Comparison of ENCODE assay signal across 22 cellular contexts in genomic region chr16:88417684-88418476, GRCh38. TPM values are rescaled to one million over a fixed set of nuclear protein-coding genes. Genes with fewer than 3 reads are reported as not detected.
DNase-seq lines count a peak whose midpoint lies in the region; ATAC-seq, FAIRE-seq and TF ChIP-seq lines count a peak whose summit lies in the region.
"Had no signal": no experiment of that assay in that cellular context is flagged by ENCODE, and none has a peak within 500 bp of the region (broad histone marks: within the 10 kb centered on the region; RNA-seq: fewer than 3 reads in every experiment).

No MANE protein-coding gene starts in this region.

- no peaks in the 10 kb centered on the region; the same call in 1 of the 2 replicates for H4K20me1 ChIP-seq in HepG2 (ENCODE audit: insufficient read depth, low read length)
- H4K20me1 ChIP-seq in K562 (replicated peaks; ENCODE audit: control insufficient read depth, insufficient read depth, low read length): peaks cover 14% of the 10 kb centered on the region

- in situ Hi-C loops in HepG2 (cut with HindIII; ENCODE audit: extremely low pct_ligation_motif_present, low pct_unique_long_range_greater_than_20kb) (no loop called here), K562 (cut with MboI) (no loop called here)

- H3K27ac ChIP-seq in HepG2 (ENCODE audit: extremely low read length, insufficient read depth, low read length): no peak overlapping the region
- no peak overlapping the region for H3K27ac ChIP-seq in right lobe of liver
- no peak overlapping the region for H3K27ac ChIP-seq in K562 (ENCODE audit: extremely low read depth, low read depth, low read length)
- H3K27ac ChIP-seq in small intestine (ENCODE audit: low read depth in 1 of 2, low read length in 1 of 2): no peak overlapping the region
- H3K27ac ChIP-seq: BLaER1 treated with 17β-estradiol and CSF1 and Interleukin-3, amounts not matched to agents 10 nM and 100 nM; C4-2B had no signal

- H3K4me3 ChIP-seq in HepG2 (replicated peaks in 1 of 3; ENCODE audit: insufficient read depth in 1 of 3, low read depth in 2 of 3, low read length in 3 of 3) (no peak overlapping the region), right lobe of liver (no peak overlapping the region), K562 (no peak overlapping the region), small intestine (ENCODE audit: low read depth in 1 of 2, low read length in 2 of 2) (no peak overlapping the region)
- H3K4me3 ChIP-seq: BLaER1 treated with 17β-estradiol and CSF1 and Interleukin-3, amounts not matched to agents 10 nM and 100 nM had no signal

- intact Hi-C loops in HepG2 (cut with micrococcal nuclease; ENCODE audit: unreplicated experiment) (no loop called here), right lobe of liver (cut with DNase I) (no loop called here), K562 (cut with micrococcal nuclease) (no loop called here)

- H3K36me3 ChIP-seq in HepG2 (replicated peaks in 1 of 2; ENCODE audit: control insufficient read depth in 1 of 2, insufficient read depth in 2 of 2, low read length in 2 of 2) (no peaks in the 10 kb centered on the region), right lobe of liver (no peaks in the 10 kb centered on the region), K562 (ENCODE audit: control insufficient read depth, insufficient read depth, low read length) (no peaks in the 10 kb centered on the region), small intestine (ENCODE audit: control insufficient read depth in 2 of 2, insufficient read depth in 2 of 2, low read length in 2 of 2) (no peaks in the 10 kb centered on the region)
- H3K36me3 ChIP-seq: BLaER1 treated with 17β-estradiol and CSF1 and Interleukin-3, amounts not matched to agents 10 nM and 100 nM had no signal

- no peak for DNase-seq in HepG2 (ENCODE audit: low spot score)
- no peak for DNase-seq in right lobe of liver
- DNase-seq in HTR-8/SVneo (ENCODE audit: insufficient read length, low spot score): no peak
- DNase-seq in K562 (ENCODE audit: extremely low read depth in 1 of 4, low spot score in 3 of 4): no peak
- no peak for DNase-seq in small intestine
- DNase-seq in SHP77 treated with DMSO at 0.1 percent for 48 hours (lab: John Stamatoyannopoulos, UW): no peak
- no peak for DNase-seq in activated naive CD4-positive, alpha-beta T cell (lab: John Stamatoyannopoulos, UW)
- DNase-seq: 8988T; AML-193; Caco-2; Calu3; CD4-positive, alpha-beta T cell; CD8-positive, alpha-beta T cell; DMS79 treated with DMSO at 0.1 percent for 48 hours; GF-D8 had no signal

- H3K79me2 ChIP-seq in HepG2 (ENCODE audit: insufficient read depth, low read length) (no peaks in the 10 kb centered on the region), K562 (ENCODE audit: control insufficient read depth, insufficient read depth, low read length) (no peaks in the 10 kb centered on the region)

- TF ChIP-seq EP300 in HepG2 (IDR thresholded peaks at IDR 0.05; ENCODE audit: low read depth in 2 of 2, low read length in 2 of 2) (no peak), HepG2 (CRISPR knock-in tag; IDR thresholded peaks at IDR 0.05; ENCODE audit: borderline replicate concordance) (no peak), K562 (IDR thresholded peaks at IDR 0.05; ENCODE audit: low read length) (no peak)

- H3K4me2 ChIP-seq in HepG2 (ENCODE audit: low read depth, low read length) (no peak overlapping the region), K562 (ENCODE audit: insufficient read depth, low read length) (no peak overlapping the region)
- H3K4me2 ChIP-seq: BLaER1 treated with 17β-estradiol and CSF1 and Interleukin-3, amounts not matched to agents 10 nM and 100 nM had no signal

- TF ChIP-seq RAD21 in HepG2 (CRISPR knock-in tag; IDR thresholded peaks at IDR 0.05) (no peak), K562 (CRISPR knock-in tag; conservative IDR thresholded peaks at IDR 0.05 in 1 of 2, IDR thresholded peaks at IDR 0.05 in 1 of 2) (no peak)

- CTCF ChIA-PET in HepG2 (lab: Yijun Ruan, JAX; ENCODE audit: low intra/inter-chr PET ratio, low total read pairs): no interaction called here
- CTCF ChIA-PET in K562 (lab: Yijun Ruan, JAX; ENCODE audit: low intra/inter-chr PET ratio): interaction anchor here (0.6 kb wide), 1 partner anchor 605 kb away, joined by 3 read pairs; no protein-coding TSS in a partner anchor

- no TSS peak for BruUV-seq in HepG2 (replicated peaks; lab: Mats Ljungman, UMichigan)
- BruUV-seq in K562 (replicated peaks; lab: Mats Ljungman, UMichigan): no TSS peak

- FAIRE-seq in HepG2 (lab: Jason Lieb, UNC) (no peak), HTR-8/SVneo (lab: Jason Lieb, UNC) (peak; percentile 74), K562 (lab: Jason Lieb, UNC) (no peak), small intestine (lab: Jason Lieb, UNC) (no peak)
- FAIRE-seq: A204.1, D721Med, G401.6, GM12891, GM19239 had no signal

- no peaks in the 10 kb centered on the region for H3K4me1 ChIP-seq in HepG2 (ENCODE audit: insufficient read depth, low read length)
- no peaks in the 10 kb centered on the region for H3K4me1 ChIP-seq in right lobe of liver
- peaks cover 3 to 51% of the 10 kb centered on the region in 2 experiments; a peak in 3 of 5 replicates for H3K4me1 ChIP-seq in K562 (replicated peaks in 1 of 2; ENCODE audit: control insufficient read depth in 2 of 2, insufficient read depth in 2 of 2, low read length in 2 of 2)
- H3K4me1 ChIP-seq in small intestine (ENCODE audit: control insufficient read depth in 2 of 2, insufficient read depth in 1 of 2, low read depth in 1 of 2, low read length in 1 of 2): no peaks in the 10 kb centered on the region
- H3K4me1 ChIP-seq: BLaER1 treated with 17β-estradiol and CSF1 and Interleukin-3, amounts not matched to agents 10 nM and 100 nM; Caco-2 had no signal

- POLR2A ChIA-PET in HepG2 (lab: Yijun Ruan, JAX): no interaction called here
- POLR2A ChIA-PET in K562 (lab: Yijun Ruan, JAX): interaction anchor here (0.6 to 0.7 kb wide), 3 partner anchors 9 to 37 kb away, joined by 3 to 4 read pairs (median 3); no protein-coding TSS in a partner anchor

- WGBS in HepG2 (ENCODE audit: low lambda C conversion rate): 25% methylated on average over 14 of the region's 17 CpGs
- WGBS in right lobe of liver (ENCODE audit: insufficient coverage, low coverage, low lambda C conversion rate, missing lambda C conversion rate): 80% methylated on average over 2 of the region's 17 CpGs
- 17% methylated on average over 16 of the region's 17 CpGs for WGBS in K562 (ENCODE audit: insufficient coverage, low coverage, missing lambda C conversion rate)
- WGBS in small intestine, 3 donors: 69 to 82% (median 71%) methylated on average over 17 of the region's 17 CpGs

- no peak for TF ChIP-seq CTCF in HepG2 (CRISPR knock-in tag; IDR thresholded peaks at IDR 0.05)
- TF ChIP-seq CTCF in right lobe of liver (IDR thresholded peaks at IDR 0.05): no peak
- no peak for TF ChIP-seq CTCF in K562 (IDR thresholded peaks at IDR 0.05 in 2 of 3, conservative IDR thresholded peaks at IDR 0.05 in 1 of 3; ENCODE audit: insufficient read depth in 2 of 3, low read depth in 1 of 3, low read length in 3 of 3)

- no peak overlapping the region for H3K9ac ChIP-seq in HepG2 (ENCODE audit: insufficient read depth, low read depth, low read length)
- H3K9ac ChIP-seq in K562 (ENCODE audit: insufficient read depth in 1 of 2, low read depth in 2 of 2, low read length in 2 of 2): no peak overlapping the region
- H3K9ac ChIP-seq: BLaER1 treated with 17β-estradiol and CSF1 and Interleukin-3, amounts not matched to agents 10 nM and 100 nM had no signal

- H3K9me3 ChIP-seq in HepG2 (ENCODE audit: low read length) (no peaks in the 10 kb centered on the region), right lobe of liver (no peaks in the 10 kb centered on the region), K562 (replicated peaks; ENCODE audit: control insufficient read depth, insufficient read depth, low read depth, low read length) (no peaks in the 10 kb centered on the region), small intestine (ENCODE audit: control insufficient read depth, low read depth) (peaks cover 2% of the 10 kb centered on the region)
- H3K9me3 ChIP-seq: BLaER1 treated with 17β-estradiol and CSF1 and Interleukin-3, amounts not matched to agents 10 nM and 100 nM; Caco-2 had no signal

- H3K27me3 ChIP-seq in HepG2 (ENCODE audit: control insufficient read depth in 1 of 2, insufficient read depth in 2 of 2, low read length in 2 of 2) (peaks cover 36 to 86% of the 10 kb centered on the region in 2 experiments), right lobe of liver (no peaks in the 10 kb centered on the region), K562 (ENCODE audit: control insufficient read depth in 2 of 2, insufficient read depth in 2 of 2, low read length in 2 of 2) (peaks cover 0 to 53% of the 10 kb centered on the region in 2 experiments; a peak in 2 of 5 replicates), small intestine (ENCODE audit: control insufficient read depth in 2 of 2, insufficient read depth in 2 of 2, low read length in 2 of 2) (no peaks in the 10 kb centered on the region)

- TF ChIP-seq POLR2A in HepG2 (IDR thresholded peaks at IDR 0.05; ENCODE audit: insufficient read depth in 1 of 2, low read depth in 2 of 2, low read length in 2 of 2): no peak
- TF ChIP-seq POLR2A in right lobe of liver (IDR thresholded peaks at IDR 0.05): no peak
- TF ChIP-seq POLR2A in K562 (conservative IDR thresholded peaks at IDR 0.05): no peak

- H3K9me1 ChIP-seq in K562 (ENCODE audit: control insufficient read depth, insufficient read depth, low read length): no peaks in the 10 kb centered on the region

- H2AFZ ChIP-seq in HepG2 (ENCODE audit: low read length): no peak overlapping the region
- no peak overlapping the region for H2AFZ ChIP-seq in K562 (ENCODE audit: low read depth, low read length)

- no peak for ATAC-seq in HepG2
- ATAC-seq in right lobe of liver: no peak
- no peak for ATAC-seq in K562
- ATAC-seq: CD8-positive, alpha-beta T cell had no signal

RNA-seq across cellular contexts. Expression of gene ZNF469, which starts 35.1 kb away (rescaled TPM):
- not detected in 2 replicates for total RNA-seq in HepG2 (2016; rRNA removed; fragmentation: Illumina TruSeq; extraction: Trizol)
- total RNA-seq in HepG2 (2016; cell fraction: cytosol; rRNA removed; fragmentation: Illumina TruSeq; extraction: Trizol; ENCODE audit: low read depth): not detected in 2 replicates
- total RNA-seq in HepG2 (2016; cell fraction: insoluble cytoplasmic fraction; rRNA removed; fragmentation: Illumina TruSeq; extraction: Trizol): not detected in 2 replicates
- not detected in 2 replicates for total RNA-seq in HepG2 (2016; cell fraction: membrane; rRNA removed; fragmentation: Illumina TruSeq; extraction: Trizol)
- total RNA-seq in HepG2 (2016; cell fraction: nucleus; rRNA removed; fragmentation: Illumina TruSeq; extraction: Trizol): not detected in 2 replicates
- not detected in 2 replicates for polyA plus RNA-seq in HepG2 (2011; rRNA removed)
- polyA plus RNA-seq in HepG2 (2011; cell fraction: cytosol; rRNA removed): not detected in 2 replicates
- polyA plus RNA-seq in HepG2 (2011; cell fraction: nucleus; rRNA removed): 0.02 TPM in 1 of 2 replicates, not detected in the other
- polyA plus RNA-seq in HepG2 (2012): not detected in 2 replicates
- not detected in 2 replicates for polyA plus RNA-seq in HepG2 (2016; cell fraction: cytosol; fragmentation: Illumina TruSeq; extraction: Trizol; ENCODE audit: low read depth)
- polyA plus RNA-seq in HepG2 (2016; cell fraction: insoluble cytoplasmic fraction; fragmentation: Illumina TruSeq; extraction: Trizol; ENCODE audit: low read depth): not detected in 2 replicates
- polyA plus RNA-seq in HepG2 (2016; cell fraction: membrane; fragmentation: Illumina TruSeq; extraction: Trizol; ENCODE audit: low read depth): not detected in 2 replicates
- polyA plus RNA-seq in HepG2 (2016; cell fraction: nucleus; fragmentation: Illumina TruSeq; extraction: Trizol; ENCODE audit: insufficient read depth, low read depth): not detected in 2 replicates
- polyA minus RNA-seq in HepG2 (2011; rRNA and poly(A)+ RNA removed; ENCODE audit: low replicate concordance): not detected in 2 replicates
- not detected in 2 replicates for polyA minus RNA-seq in HepG2 (2011; cell fraction: cytosol; rRNA and poly(A)+ RNA removed)
- not detected in 2 replicates for polyA minus RNA-seq in HepG2 (2011; cell fraction: nucleus; rRNA and poly(A)+ RNA removed)
- total RNA-seq in right lobe of liver: 1 to 10 TPM in 2 of 6 experiments, under 1 TPM in 4; 0.22 to 1.3 (median 0.37) TPM
- total RNA-seq in K562 (2011; cell fraction: chromatin; rRNA removed; ENCODE audit: low replicate concordance): 0.04 and 0.09 TPM in 2 replicates
- total RNA-seq in K562 (2011; cell fraction: nucleolus; rRNA removed): 0.13 and 0.17 TPM in 2 replicates
- under 0.01 and 0.08 TPM in 2 replicates for total RNA-seq in K562 (2011; cell fraction: nucleoplasm; rRNA removed)
- under 0.01 TPM in 1 of 2 replicates, not detected in the other for total RNA-seq in K562 (2014; rRNA removed)
- not detected in 2 replicates for total RNA-seq in K562 (2014; rRNA removed; fragmentation: Illumina TruSeq; extraction: Trizol)
- total RNA-seq in K562 (2015; rRNA removed; fragmentation: Illumina TruSeq; extraction: Trizol): not detected in 2 replicates
- 0.02 and 0.04 TPM in 2 replicates for total RNA-seq in K562 (2021)
- not detected in 2 replicates for polyA plus RNA-seq in K562 (2011; rRNA removed)
- under 0.01 and 0.01 TPM in 2 replicates for polyA plus RNA-seq in K562 (2011; cell fraction: cytosol; rRNA removed)
- polyA plus RNA-seq in K562 (2011; cell fraction: nucleus; rRNA removed): 0.01 and 0.03 TPM in 2 replicates
- 0.01 TPM in 2 replicates for polyA plus RNA-seq in K562 (2012)
- polyA plus RNA-seq in K562 (2014; fragmentation: Illumina TruSeq; extraction: Trizol): 0.01 TPM in 1 of 2 replicates, not detected in the other
- not detected for polyA plus RNA-seq in K562 (2014; fragmentation: Nextera tagmentation; extraction: Ambion mirVana)
- polyA plus RNA-seq in K562 (2014; rRNA removed): 0.01 TPM in 1 of 2 replicates, not detected in the other
- polyA minus RNA-seq in K562 (2011; rRNA and poly(A)+ RNA removed): under 0.01 and 0.04 TPM in 2 replicates
- polyA minus RNA-seq in K562 (2011; cell fraction: cytosol; rRNA and poly(A)+ RNA removed): 0.09 and 0.10 TPM in 2 replicates
- polyA minus RNA-seq in K562 (2011; cell fraction: nucleus; rRNA and poly(A)+ RNA removed): under 0.01 and 0.11 TPM in 2 replicates
- under 1 TPM in 2 of 3 donors, not detected in 1; under 0.01 to 0.30 TPM for polyA plus RNA-seq in small intestine

RNA-seq across cellular contexts. Expression of gene ZFPM1, which starts 35.2 kb away (rescaled TPM):
- 3.4 and 3.8 TPM in 2 replicates for total RNA-seq in HepG2 (2016; rRNA removed; fragmentation: Illumina TruSeq; extraction: Trizol)
- 0.81 and 2.1 TPM in 2 replicates for total RNA-seq in HepG2 (2016; cell fraction: cytosol; rRNA removed; fragmentation: Illumina TruSeq; extraction: Trizol; ENCODE audit: low read depth)
- total RNA-seq in HepG2 (2016; cell fraction: insoluble cytoplasmic fraction; rRNA removed; fragmentation: Illumina TruSeq; extraction: Trizol): 3.4 and 3.9 TPM in 2 replicates
- total RNA-seq in HepG2 (2016; cell fraction: membrane; rRNA removed; fragmentation: Illumina TruSeq; extraction: Trizol): 3.4 and 4.3 TPM in 2 replicates
- 3.4 and 6.6 TPM in 2 replicates for total RNA-seq in HepG2 (2016; cell fraction: nucleus; rRNA removed; fragmentation: Illumina TruSeq; extraction: Trizol)
- polyA plus RNA-seq in HepG2 (2011; rRNA removed): 1.3 and 1.7 TPM in 2 replicates
- polyA plus RNA-seq in HepG2 (2011; cell fraction: cytosol; rRNA removed): 0.79 and 1.3 TPM in 2 replicates
- polyA plus RNA-seq in HepG2 (2011; cell fraction: nucleus; rRNA removed): 7.1 and 7.6 TPM in 2 replicates
- polyA plus RNA-seq in HepG2 (2012): 7.2 and 7.6 TPM in 2 replicates
- polyA plus RNA-seq in HepG2 (2016; cell fraction: cytosol; fragmentation: Illumina TruSeq; extraction: Trizol; ENCODE audit: low read depth): 1.2 TPM in 2 replicates
- 3.7 and 8.7 TPM in 2 replicates for polyA plus RNA-seq in HepG2 (2016; cell fraction: insoluble cytoplasmic fraction; fragmentation: Illumina TruSeq; extraction: Trizol; ENCODE audit: low read depth)
- 2.7 and 4.8 TPM in 2 replicates for polyA plus RNA-seq in HepG2 (2016; cell fraction: membrane; fragmentation: Illumina TruSeq; extraction: Trizol; ENCODE audit: low read depth)
- 14.0 and 14.3 TPM in 2 replicates for polyA plus RNA-seq in HepG2 (2016; cell fraction: nucleus; fragmentation: Illumina TruSeq; extraction: Trizol; ENCODE audit: insufficient read depth, low read depth)
- polyA minus RNA-seq in HepG2 (2011; rRNA and poly(A)+ RNA removed; ENCODE audit: low replicate concordance): 0.98 and 4.2 TPM in 2 replicates
- 2.7 and 6.6 TPM in 2 replicates for polyA minus RNA-seq in HepG2 (2011; cell fraction: cytosol; rRNA and poly(A)+ RNA removed)
- 5.0 and 7.5 TPM in 2 replicates for polyA minus RNA-seq in HepG2 (2011; cell fraction: nucleus; rRNA and poly(A)+ RNA removed)
- 10 to 100 TPM in 2 of 6 experiments, 1 to 10 TPM in 4; 3.8 to 15.5 (median 8.3) TPM for total RNA-seq in right lobe of liver
- 14.4 and 38.8 TPM in 2 replicates for total RNA-seq in K562 (2011; cell fraction: chromatin; rRNA removed; ENCODE audit: low replicate concordance)
- 25.3 and 27.9 TPM in 2 replicates for total RNA-seq in K562 (2011; cell fraction: nucleolus; rRNA removed)
- total RNA-seq in K562 (2011; cell fraction: nucleoplasm; rRNA removed): 16.8 and 18.9 TPM in 2 replicates
- 4.5 and 8.7 TPM in 2 replicates for total RNA-seq in K562 (2014; rRNA removed)
- 0.26 and 0.47 TPM in 2 replicates for total RNA-seq in K562 (2014; rRNA removed; fragmentation: Illumina TruSeq; extraction: Trizol)
- 3.2 and 4.5 TPM in 2 replicates for total RNA-seq in K562 (2015; rRNA removed; fragmentation: Illumina TruSeq; extraction: Trizol)
- 32.7 and 35.9 TPM in 2 replicates for total RNA-seq in K562 (2021)
- 0.88 and 1.4 TPM in 2 replicates for polyA plus RNA-seq in K562 (2011; rRNA removed)
- 0.81 and 4.8 TPM in 2 replicates for polyA plus RNA-seq in K562 (2011; cell fraction: cytosol; rRNA removed)
- 3.4 and 13.6 TPM in 2 replicates for polyA plus RNA-seq in K562 (2011; cell fraction: nucleus; rRNA removed)
- polyA plus RNA-seq in K562 (2012): 7.9 and 12.2 TPM in 2 replicates
- polyA plus RNA-seq in K562 (2014; fragmentation: Illumina TruSeq; extraction: Trizol): 1.2 and 5.1 TPM in 2 replicates
- polyA plus RNA-seq in K562 (2014; fragmentation: Nextera tagmentation; extraction: Ambion mirVana): under 1 TPM; 0.03 to 0.11 TPM
- 4.7 and 5.5 TPM in 2 replicates for polyA plus RNA-seq in K562 (2014; rRNA removed)
- 0.30 and 1.1 TPM in 2 replicates for polyA minus RNA-seq in K562 (2011; rRNA and poly(A)+ RNA removed)
- 12.3 and 14.7 TPM in 2 replicates for polyA minus RNA-seq in K562 (2011; cell fraction: cytosol; rRNA and poly(A)+ RNA removed)
- polyA minus RNA-seq in K562 (2011; cell fraction: nucleus; rRNA and poly(A)+ RNA removed): 7.7 and 10.1 TPM in 2 replicates
- polyA plus RNA-seq in small intestine: 10 to 100 TPM in 1 of 3 donors, 1 to 10 TPM in 2; 8.1 to 14.9 (median 9.2) TPM

Comparison
In these comparisons a context has a peak if more than half of its experiments do, and no peak if none do; other contexts are left out.
1. Of the 241 proteins assayed by ChIP-seq in both HepG2 and K562: peak only in HepG2: MNT; only in K562: CBX1 and PTBP1; in both: ZFP36; in neither: 236; mixed calls (peak in some experiments, not most) for 1.